Comparison of ENCODE assay signal across 8 cellular contexts in the genomic region with DNA sequence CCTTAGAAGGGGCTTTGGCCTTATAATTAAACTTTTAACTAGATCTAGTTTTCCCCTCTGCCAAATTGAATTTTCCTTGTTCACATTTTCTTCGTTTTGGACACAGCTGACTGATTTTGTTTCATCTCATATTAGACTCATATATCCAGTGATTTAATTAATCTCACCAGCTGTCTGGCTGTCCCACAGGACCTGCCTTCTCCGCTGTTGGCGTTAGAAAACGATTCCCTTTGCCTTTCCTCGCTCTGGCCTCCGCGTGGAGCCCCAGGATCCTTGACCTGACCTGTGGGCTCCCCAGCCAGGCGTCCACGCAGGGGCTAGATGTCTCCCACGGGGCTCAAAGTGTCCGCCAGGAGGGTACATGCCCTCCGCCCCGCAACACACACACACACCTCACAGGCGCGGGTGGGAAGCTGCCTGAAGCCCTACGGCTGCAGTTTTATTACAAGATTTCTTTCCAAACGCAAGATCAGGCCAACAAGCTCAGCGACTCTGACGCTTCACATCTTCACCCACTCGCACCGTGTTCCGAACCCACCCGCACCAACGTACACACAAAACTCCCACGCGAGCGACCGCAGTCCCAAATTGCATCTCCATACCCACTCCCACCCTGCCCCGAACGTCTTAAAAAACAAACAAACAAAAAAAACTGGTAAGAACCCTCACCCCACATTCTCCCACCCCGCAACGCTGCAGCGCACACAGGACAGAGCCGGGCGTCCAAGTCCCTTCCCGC. TPM values are rescaled to one million over a fixed set of nuclear protein-coding genes. Genes with fewer than 3 reads are reported as not detected.
A peak's percentile ranks its signal among the peaks of the same experiment; 100 is the strongest.
DNase-seq lines count a peak whose midpoint lies in the region; TF ChIP-seq lines count a peak whose summit lies in the region.

No MANE protein-coding gene starts in this region.

- peaks cover 0 to 4% (median 0%) of the 10 kb centered on the region in 5 donors for H3K9me3 Mint-ChIP-seq in CD8-positive, alpha-beta memory T cell

- no peaks in the 10 kb centered on the region for H3K4me1 ChIP-seq in CD8-positive, alpha-beta memory T cell (ENCODE audit: insufficient read depth, low read length)
- H3K4me1 ChIP-seq in effector memory CD4-positive, alpha-beta T cell (ENCODE audit: control insufficient read depth, insufficient read depth, low read length, poor library complexity, severe bottlenecking): peaks cover 18% of the 10 kb centered on the region
- H3K4me1 ChIP-seq in parathyroid adenoma (no peaks in the 10 kb centered on the region), uterus (peaks cover 0 to 8% of the 10 kb centered on the region in 2 donors)

- peak overlapping the region in 1 of 8 donors; percentile 47 for H3K27ac Mint-ChIP-seq in CD8-positive, alpha-beta memory T cell

- H3K4me3 Mint-ChIP-seq in CD8-positive, alpha-beta memory T cell: peak overlapping the region; percentile 74 to 86 (median 80)

- H2AFZ ChIP-seq in parathyroid adenoma: peak overlapping the region; percentile 26

- in situ Hi-C loops in brain microvascular endothelial cell (cut with HindIII; ENCODE audit: low pct_ligation_motif_present, low sequenced_read_pairs): no loop called here

- H3K27me3 Mint-ChIP-seq in CD8-positive, alpha-beta memory T cell: peaks cover 29 to 48% of the 10 kb centered on the region in 2 donors

- no peaks in the 10 kb centered on the region for H3K36me3 ChIP-seq in CD8-positive, alpha-beta memory T cell (ENCODE audit: insufficient read depth, low read length)
- H3K36me3 ChIP-seq in effector memory CD4-positive, alpha-beta T cell (ENCODE audit: control insufficient read depth, insufficient read depth, low read length): no peaks in the 10 kb centered on the region
- H3K36me3 ChIP-seq in parathyroid adenoma (ENCODE audit: control insufficient read depth, insufficient read depth, low read length): no peaks in the 10 kb centered on the region
- H3K36me3 ChIP-seq in brain microvascular endothelial cell (replicated peaks): no peaks in the 10 kb centered on the region
- no peaks in the 10 kb centered on the region for H3K36me3 ChIP-seq in uterus

- no peaks in the 10 kb centered on the region for H3K9me3 ChIP-seq in CD8-positive, alpha-beta memory T cell (ENCODE audit: low read length)
- H3K9me3 ChIP-seq in effector memory CD4-positive, alpha-beta T cell (ENCODE audit: control insufficient read depth, low read length): no peaks in the 10 kb centered on the region
- no peaks in the 10 kb centered on the region for H3K9me3 ChIP-seq in parathyroid adenoma (ENCODE audit: control insufficient read depth, low read length)
- H3K9me3 ChIP-seq in uterus: no peaks in the 10 kb centered on the region

- POLR2A ChIA-PET in CD8-positive, alpha-beta memory T cell (lab: Charles Lee): interaction anchor here (0.5 kb wide), 1 partner anchor 23 kb away, joined by 11 read pairs; no protein-coding TSS in a partner anchor

- no peaks in the 10 kb centered on the region for H3K79me2 ChIP-seq in parathyroid adenoma

- peaks cover 10 to 21% (median 16%) of the 10 kb centered on the region in 3 donors for H3K4me1 Mint-ChIP-seq in CD8-positive, alpha-beta memory T cell

- CTCF ChIA-PET in CD8-positive, alpha-beta memory T cell (lab: Charles Lee): no interaction called here

- peak overlapping the region; percentile 73 for H3K4me2 ChIP-seq in parathyroid adenoma (ENCODE audit: low read length)

- TF ChIP-seq CTCF in parathyroid adenoma (IDR thresholded peaks at IDR 0.05): no peak
- no peak for TF ChIP-seq CTCF in brain microvascular endothelial cell (IDR thresholded peaks at IDR 0.05; ENCODE audit: low read depth, low read length, missing control alignments)
- TF ChIP-seq CTCF in uterus (IDR thresholded peaks at IDR 0.05): no peak

- H3K4me3 ChIP-seq in CD8-positive, alpha-beta memory T cell (ENCODE audit: low read length): no peak overlapping the region
- peak overlapping the region; percentile 59 for H3K4me3 ChIP-seq in effector memory CD4-positive, alpha-beta T cell (ENCODE audit: insufficient read depth, low read depth, low read length, poor library complexity, severe bottlenecking)
- H3K4me3 ChIP-seq in parathyroid adenoma (ENCODE audit: low read depth, low read length) (no peak overlapping the region), brain microvascular endothelial cell (ENCODE audit: low read depth, low read length) (no peak overlapping the region), uterus (peak overlapping the region in 1 of 2 donors; percentile 47)

- peaks cover 3 to 8% (median 6%) of the 10 kb centered on the region in 3 donors for H3K36me3 Mint-ChIP-seq in CD8-positive, alpha-beta memory T cell

- no peak overlapping the region for H3K9ac ChIP-seq in parathyroid adenoma

- no peak overlapping the region for H3K27ac ChIP-seq in CD8-positive, alpha-beta memory T cell (ENCODE audit: low read depth, low read length)
- H3K27ac ChIP-seq in effector memory CD4-positive, alpha-beta T cell (ENCODE audit: insufficient read depth, low read length, poor library complexity, severe bottlenecking): no peak overlapping the region
- no peak overlapping the region for H3K27ac ChIP-seq in parathyroid adenoma
- H3K27ac ChIP-seq in brain microvascular endothelial cell: no peak overlapping the region
- H3K27ac ChIP-seq in uterus: no peak overlapping the region

- H3K27me3 ChIP-seq in CD8-positive, alpha-beta memory T cell (ENCODE audit: insufficient read depth, low read length, poor library complexity, severe bottlenecking): peaks cover 9% of the 10 kb centered on the region
- peaks cover 33% of the 10 kb centered on the region for H3K27me3 ChIP-seq in effector memory CD4-positive, alpha-beta T cell (replicated peaks; ENCODE audit: control insufficient read depth, insufficient read depth, low read length, poor library complexity, severe bottlenecking)
- no peaks in the 10 kb centered on the region for H3K27me3 ChIP-seq in parathyroid adenoma (ENCODE audit: control insufficient read depth, insufficient read depth, low read length)
- peaks cover 37% of the 10 kb centered on the region for H3K27me3 ChIP-seq in brain microvascular endothelial cell (replicated peaks)
- peaks cover 8 to 15% of the 10 kb centered on the region in 2 donors for H3K27me3 ChIP-seq in uterus

- TF ChIP-seq POLR2A in uterus (IDR thresholded peaks at IDR 0.05): no peak

- intact Hi-C loops in uterus (cut with DNase I; ENCODE audit: low total_unique reads): no loop called here

- no peak for DNase-seq in CD8-positive, alpha-beta memory T cell
- DNase-seq in NCI-H146 treated with DMSO at 0.1 percent for 48 hours (lab: John Stamatoyannopoulos, UW; ENCODE audit: unreplicated experiment) (peak; percentile 49), brain microvascular endothelial cell (no peak), uterus (no peak), NCI-H2081 (lab: John Stamatoyannopoulos, UW) (no peak), LoVo (ENCODE audit: low spot score) (no peak)
- DNase-seq in effector memory CD4-positive, alpha-beta T cell: no peak

RNA-seq across cellular contexts. Expression of a gene that starts 1.1 kb away (rescaled TPM):
- not detected for total RNA-seq in CD8-positive, alpha-beta memory T cell
- not detected for polyA plus RNA-seq in CD8-positive, alpha-beta memory T cell
- not detected for total RNA-seq in uterus

RNA-seq across cellular contexts. Expression of a gene that starts 55.0 kb away (rescaled TPM):
- 10 to 100 TPM; 61.1 to 62.4 TPM for total RNA-seq in CD8-positive, alpha-beta memory T cell
- 50.6 TPM for polyA plus RNA-seq in CD8-positive, alpha-beta memory T cell
- 10 to 100 TPM; 66.9 to 90.5 (median 77.2) TPM for total RNA-seq in uterus
